Comparison of ENCODE assay signal across 19 cellular contexts in the genomic region with DNA sequence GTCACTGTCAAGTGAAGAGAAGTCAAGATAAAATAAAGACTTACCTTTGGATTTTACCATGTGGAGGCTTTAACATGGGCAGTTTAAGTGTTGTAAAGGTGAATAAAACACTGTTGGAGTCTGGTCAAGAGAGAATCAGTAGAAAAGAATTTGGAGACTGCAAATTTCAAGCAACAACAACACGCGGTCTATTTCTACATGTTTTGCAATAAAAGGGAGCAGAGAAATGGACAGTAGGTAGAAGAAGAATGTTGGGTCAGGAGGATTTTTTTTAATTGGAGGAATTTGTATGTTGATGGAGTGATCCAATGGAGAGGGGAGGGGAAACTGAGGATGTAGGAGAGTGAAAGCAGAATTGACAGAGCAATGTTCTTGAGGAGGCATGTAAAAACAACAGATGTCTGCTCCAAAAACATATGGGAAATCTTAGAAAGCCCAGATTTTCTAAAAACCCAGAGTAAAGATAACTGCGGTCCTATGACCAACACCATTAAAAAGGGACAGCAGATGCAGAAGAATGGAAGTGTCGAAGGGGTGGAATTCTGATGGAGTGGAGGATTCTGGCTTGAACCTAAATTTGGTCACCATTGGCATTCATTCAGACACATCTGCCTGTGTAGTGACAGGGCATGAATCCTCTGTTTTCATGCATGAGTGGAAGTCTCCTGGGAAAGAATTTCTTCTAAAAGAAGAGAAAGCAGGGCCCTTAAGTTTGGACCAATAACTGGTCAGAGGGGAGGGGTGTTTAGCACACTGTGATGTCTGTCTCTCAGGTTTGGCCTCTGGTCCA.
A peak's percentile ranks its signal among the peaks of the same experiment; 100 is the strongest.
DNase-seq lines count a peak whose midpoint lies in the region; ATAC-seq and TF ChIP-seq lines count a peak whose summit lies in the region.
"Had no signal": no experiment of that assay in that cellular context is flagged by ENCODE, and none has a peak within 500 bp of the region (broad histone marks: within the 10 kb centered on the region; RNA-seq: fewer than 3 reads in every experiment).

No MANE protein-coding gene starts in this region.

- no peaks in the 10 kb centered on the region for H3K9me3 Mint-ChIP-seq in GM23338

- no peak for ATAC-seq in GM23338
- ATAC-seq: GM12878, PC-3 had no signal

- H3K4me1 Mint-ChIP-seq in GM23338 = peaks cover 7% of the 10 kb centered on the region

- H3K4me3 ChIP-seq in GM23338 (no peak overlapping the region), choroid plexus epithelial cell (ENCODE audit: low read depth, low read length) (no peak overlapping the region)
- H3K4me3 ChIP-seq: GM12878 had no signal

- peaks cover 3% of the 10 kb centered on the region for H3K27me3 Mint-ChIP-seq in GM23338 (ENCODE audit: insufficient read depth, low read depth, poor library complexity)

- peak; percentile 23 for DNase-seq in AG20443 (ENCODE audit: low spot score)
- DNase-seq in GM23338 (ENCODE audit: low spot score) = no peak
- DNase-seq in choroid plexus epithelial cell (ENCODE audit: low read depth) = peak; percentile 55
- DNase-seq in middle frontal gyrus (ENCODE audit: extremely low spot score, low spot score) = peak; percentile 3
- no peak for DNase-seq in medulla oblongata (ENCODE audit: extremely low spot score)
- DNase-seq in D341Med (ENCODE audit: low spot score) = no peak
- DNase-seq in DMS114 treated with DMSO at 0.1 percent for 48 hours (lab: John Stamatoyannopoulos, UW; ENCODE audit: unreplicated experiment) = no peak
- no peak for DNase-seq in KBM-7
- DNase-seq: C1 segment of cervical spinal cord, GF-D8, MV-4-11, NCI-H1694 treated with DMSO at 0.1 percent for 48 hours, NCI-H2107, NCI-H345, NCI-H524 treated with DMSO at 0.1 percent for 48 hours, PC-3 had no signal

- no peak overlapping the region for H3K4me3 Mint-ChIP-seq in GM23338

- H3K27ac Mint-ChIP-seq in GM23338 = no peak overlapping the region

- in situ Hi-C loops in KBM-7 (cut with MboI; ENCODE audit: low pct_unique_long_range_greater_than_20kb, low sequenced_read_pairs) = no loop called here

- no peak overlapping the region for H3K27ac ChIP-seq in GM23338 (ENCODE audit: low read depth)
- H3K27ac ChIP-seq: KMS-11, RWPE1 had no signal

- H3K36me3 ChIP-seq in GM23338 (ENCODE audit: insufficient read depth) = no peaks in the 10 kb centered on the region

- no peaks in the 10 kb centered on the region for H3K27me3 ChIP-seq in GM23338 (ENCODE audit: insufficient read depth)

- H3F3A ChIP-seq in GM23338 (replicated peaks; ENCODE audit: low read depth) = peaks cover 4% of the 10 kb centered on the region; the same call in 1 of the 2 replicates

- H3K4me2 ChIP-seq in GM23338 = no peak overlapping the region
- H3K4me2 ChIP-seq: KMS-11 had no signal

- H2AFZ ChIP-seq in GM23338 = 0 out of 2 replicates have a peak overlapping the region, but pooled peaks have one; percentile 11

- TF ChIP-seq CTCF in GM23338 (conservative IDR thresholded peaks at IDR 0.05; ENCODE audit: low read depth in 2 of 2) = no peak
- no peak for TF ChIP-seq CTCF in choroid plexus epithelial cell (conservative IDR thresholded peaks at IDR 0.05; ENCODE audit: low read depth, low read length)

- H4K20me1 ChIP-seq in GM23338 (replicated peaks; ENCODE audit: insufficient read depth) = no peaks in the 10 kb centered on the region

- H3K9me2 ChIP-seq in GM23338 (ENCODE audit: insufficient read depth) = no peaks in the 10 kb centered on the region

- peaks cover 18% of the 10 kb centered on the region for H3K4me1 ChIP-seq in GM23338 (ENCODE audit: insufficient read depth)

- no peaks in the 10 kb centered on the region for H3K79me2 ChIP-seq in GM23338 (replicated peaks; ENCODE audit: insufficient read depth)

- no peaks in the 10 kb centered on the region for H3K36me3 Mint-ChIP-seq in GM23338 (ENCODE audit: low read depth)

TF ChIP-seq in GM23338, 12 proteins besides CTCF, POLR2A, EP300 and RAD21 (continues in another document):
- TF ChIP-seq STAT1 (IDR thresholded peaks at IDR 0.05; ENCODE audit: unreplicated experiment) = no peak
- TF ChIP-seq POLR2AphosphoS5 (IDR thresholded peaks at IDR 0.05; ENCODE audit: low read depth) = no peak
- TF ChIP-seq EZH2 (IDR thresholded peaks at IDR 0.05; ENCODE audit: low read depth, unreplicated experiment) = no peak
- TF ChIP-seq ETS1 (IDR thresholded peaks at IDR 0.05) = no peak
- no peak for TF ChIP-seq ZNF331 (CRISPR knock-in tag; IDR thresholded peaks at IDR 0.05; ENCODE audit: low read depth)
- TF ChIP-seq, protein P1, sequence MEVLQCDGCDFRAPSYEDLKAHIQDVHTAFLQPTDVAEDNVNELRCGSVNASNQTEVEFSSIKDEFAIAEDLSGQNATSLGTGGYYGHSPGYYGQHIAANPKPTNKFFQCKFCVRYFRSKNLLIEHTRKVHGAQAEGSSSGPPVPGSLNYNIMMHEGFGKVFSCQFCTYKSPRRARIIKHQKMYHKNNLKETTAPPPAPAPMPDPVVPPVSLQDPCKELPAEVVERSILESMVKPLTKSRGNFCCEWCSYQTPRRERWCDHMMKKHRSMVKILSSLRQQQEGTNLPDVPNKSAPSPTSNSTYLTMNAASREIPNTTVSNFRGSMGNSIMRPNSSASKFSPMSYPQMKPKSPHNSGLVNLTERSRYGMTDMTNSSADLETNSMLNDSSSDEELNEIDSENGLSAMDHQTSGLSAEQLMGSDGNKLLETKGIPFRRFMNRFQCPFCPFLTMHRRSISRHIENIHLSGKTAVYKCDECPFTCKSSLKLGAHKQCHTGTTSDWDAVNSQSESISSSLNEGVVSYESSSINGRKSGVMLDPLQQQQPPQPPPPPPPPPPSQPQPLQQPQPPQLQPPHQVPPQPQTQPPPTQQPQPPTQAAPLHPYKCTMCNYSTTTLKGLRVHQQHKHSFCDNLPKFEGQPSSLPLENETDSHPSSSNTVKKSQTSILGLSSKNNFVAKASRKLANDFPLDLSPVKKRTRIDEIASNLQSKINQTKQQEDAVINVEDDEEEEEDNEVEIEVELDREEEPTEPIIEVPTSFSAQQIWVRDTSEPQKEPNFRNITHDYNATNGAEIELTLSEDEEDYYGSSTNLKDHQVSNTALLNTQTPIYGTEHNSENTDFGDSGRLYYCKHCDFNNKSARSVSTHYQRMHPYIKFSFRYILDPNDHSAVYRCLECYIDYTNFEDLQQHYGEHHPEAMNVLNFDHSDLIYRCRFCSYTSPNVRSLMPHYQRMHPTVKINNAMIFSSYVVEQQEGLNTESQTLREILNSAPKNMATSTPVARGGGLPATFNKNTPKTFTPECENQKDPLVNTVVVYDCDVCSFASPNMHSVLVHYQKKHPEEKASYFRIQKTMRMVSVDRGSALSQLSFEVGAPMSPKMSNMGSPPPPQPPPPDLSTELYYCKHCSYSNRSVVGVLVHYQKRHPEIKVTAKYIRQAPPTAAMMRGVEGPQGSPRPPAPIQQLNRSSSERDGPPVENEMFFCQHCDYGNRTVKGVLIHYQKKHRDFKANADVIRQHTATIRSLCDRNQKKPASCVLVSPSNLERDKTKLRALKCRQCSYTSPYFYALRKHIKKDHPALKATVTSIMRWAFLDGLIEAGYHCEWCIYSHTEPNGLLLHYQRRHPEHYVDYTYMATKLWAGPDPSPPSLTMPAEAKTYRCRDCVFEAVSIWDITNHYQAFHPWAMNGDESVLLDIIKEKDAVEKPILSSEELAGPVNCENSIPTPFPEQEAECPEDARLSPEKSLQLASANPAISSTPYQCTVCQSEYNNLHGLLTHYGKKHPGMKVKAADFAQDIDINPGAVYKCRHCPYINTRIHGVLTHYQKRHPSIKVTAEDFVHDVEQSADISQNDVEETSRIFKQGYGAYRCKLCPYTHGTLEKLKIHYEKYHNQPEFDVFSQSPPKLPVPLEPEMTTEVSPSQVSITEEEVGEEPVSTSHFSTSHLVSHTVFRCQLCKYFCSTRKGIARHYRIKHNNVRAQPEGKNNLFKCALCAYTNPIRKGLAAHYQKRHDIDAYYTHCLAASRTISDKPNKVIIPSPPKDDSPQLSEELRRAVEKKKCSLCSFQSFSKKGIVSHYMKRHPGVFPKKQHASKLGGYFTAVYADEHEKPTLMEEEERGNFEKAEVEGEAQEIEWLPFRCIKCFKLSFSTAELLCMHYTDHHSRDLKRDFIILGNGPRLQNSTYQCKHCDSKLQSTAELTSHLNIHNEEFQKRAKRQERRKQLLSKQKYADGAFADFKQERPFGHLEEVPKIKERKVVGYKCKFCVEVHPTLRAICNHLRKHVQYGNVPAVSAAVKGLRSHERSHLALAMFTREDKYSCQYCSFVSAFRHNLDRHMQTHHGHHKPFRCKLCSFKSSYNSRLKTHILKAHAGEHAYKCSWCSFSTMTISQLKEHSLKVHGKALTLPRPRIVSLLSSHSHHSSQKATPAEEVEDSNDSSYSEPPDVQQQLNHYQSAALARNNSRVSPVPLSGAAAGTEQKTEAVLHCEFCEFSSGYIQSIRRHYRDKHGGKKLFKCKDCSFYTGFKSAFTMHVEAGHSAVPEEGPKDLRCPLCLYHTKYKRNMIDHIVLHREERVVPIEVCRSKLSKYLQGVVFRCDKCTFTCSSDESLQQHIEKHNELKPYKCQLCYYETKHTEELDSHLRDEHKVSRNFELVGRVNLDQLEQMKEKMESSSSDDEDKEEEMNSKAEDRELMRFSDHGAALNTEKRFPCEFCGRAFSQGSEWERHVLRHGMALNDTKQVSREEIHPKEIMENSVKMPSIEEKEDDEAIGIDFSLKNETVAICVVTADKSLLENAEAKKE (CRISPR knock-in tag; IDR thresholded peaks at IDR 0.05) = no peak
- no peak for TF ChIP-seq EZH2phosphoT487 (IDR thresholded peaks at IDR 0.05; ENCODE audit: unreplicated experiment)

Comparison
In these comparisons a context has a peak if more than half of its experiments do, and no peak if none do; other contexts are left out.
1. DNase-seq: peak in AG20443 (single experiment), choroid plexus epithelial cell (single experiment) and middle frontal gyrus (single experiment); none in GM23338 (single experiment), medulla oblongata (single experiment), D341Med (single experiment), DMS114 treated with DMSO at 0.1 percent for 48 hours (single experiment) and KBM-7 (single experiment).